Comparison of ENCODE assay signal across 13 cellular contexts in genomic region chr6:73085362-73085975, GRCh38.
A peak's percentile ranks its signal among the peaks of the same experiment; 100 is the strongest.
DNase-seq lines count a peak whose midpoint lies in the region; ATAC-seq and TF ChIP-seq lines count a peak whose summit lies in the region.
"Had no signal": no experiment of that assay in that cellular context is flagged by ENCODE, and none has a peak within 500 bp of the region (broad histone marks: within the 10 kb centered on the region; RNA-seq: fewer than 3 reads in every experiment).

No MANE protein-coding gene starts in this region.

- no peak overlapping the region for H3K27ac ChIP-seq in osteoblast (ENCODE audit: low read depth, low read length)
- H3K27ac ChIP-seq: KMS-11, RWPE1, upper lobe of left lung had no signal

- no peaks in the 10 kb centered on the region for H3K79me2 ChIP-seq in osteoblast (ENCODE audit: insufficient read depth, low read length)

- peak overlapping the region; percentile 62 for H2AFZ ChIP-seq in osteoblast (ENCODE audit: low read length)

- no peaks in the 10 kb centered on the region for H3K27me3 ChIP-seq in osteoblast (ENCODE audit: insufficient read depth, low read length)
- H3K27me3 ChIP-seq: upper lobe of left lung had no signal

- ATAC-seq in GM18909 (IDR thresholded peaks at IDR 0.05; ENCODE audit: poor library complexity, unreplicated experiment) = peak; percentile 54
- ATAC-seq in HG02759 (IDR thresholded peaks at IDR 0.05; ENCODE audit: unreplicated experiment) = peak; percentile 73
- peak; percentile 66 for ATAC-seq in SK-N-SH treated with all-trans-retinoic acid at 6 μM for 48 hours
- ATAC-seq in GM19452 (IDR thresholded peaks at IDR 0.05; ENCODE audit: unreplicated experiment) = no peak

- DNase-seq in osteoblast (ENCODE audit: insufficient read length, low spot score, missing footprints) (no peak), SIG-M5 (lab: John Stamatoyannopoulos, UW) (no peak), NOMO-1 treated with dmso at 0.1 percent for 144 hours (lab: John Stamatoyannopoulos, UW; ENCODE audit: unreplicated experiment) (no peak), activated gamma-delta T cell treated with Interleukin-2 at 50 U/mL for 16 hours (no peak)
- DNase-seq: aorta, hypothalamus, upper lobe of left lung had no signal

- no peak overlapping the region for H3K4me3 ChIP-seq in osteoblast (ENCODE audit: insufficient read depth, low read length)
- H3K4me3 ChIP-seq: upper lobe of left lung had no signal

- H3K4me1 ChIP-seq in osteoblast (ENCODE audit: insufficient read depth, low read length) = no peaks in the 10 kb centered on the region
- H3K4me1 ChIP-seq: upper lobe of left lung had no signal

- H3K9me3 ChIP-seq in osteoblast (ENCODE audit: low read depth, low read length) = no peaks in the 10 kb centered on the region
- H3K9me3 ChIP-seq: upper lobe of left lung had no signal

- H3K36me3 ChIP-seq in osteoblast (ENCODE audit: insufficient read depth, low read length) = no peaks in the 10 kb centered on the region
- H3K36me3 ChIP-seq: upper lobe of left lung had no signal

- H4K20me1 ChIP-seq in osteoblast (ENCODE audit: insufficient read depth, low read length) = no peaks in the 10 kb centered on the region

- no peak overlapping the region for H3K4me2 ChIP-seq in osteoblast (ENCODE audit: insufficient read depth, low read length)
- H3K4me2 ChIP-seq: KMS-11 had no signal

- TF ChIP-seq CTCF in osteoblast (IDR thresholded peaks at IDR 0.05; ENCODE audit: extremely low read depth, low read depth, low read length) = no peak

TF ChIP-seq in SK-N-SH treated with all-trans-retinoic acid at 6 μM for 48 hours, 23 proteins besides CTCF, POLR2A, EP300 and RAD21:
- TF ChIP-seq OSR1 (CRISPR knock-in tag; IDR thresholded peaks at IDR 0.05) (no peak), CSDC2 (CRISPR knock-in tag; IDR thresholded peaks at IDR 0.05) (no peak), RARB (CRISPR knock-in tag; IDR thresholded peaks at IDR 0.05) (no peak), TOX (CRISPR knock-in tag; IDR thresholded peaks at IDR 0.05; ENCODE audit: borderline replicate concordance) (no peak), ARNTL (CRISPR knock-in tag; IDR thresholded peaks at IDR 0.05; ENCODE audit: borderline replicate concordance, low read depth) (no peak), SNAI2 (CRISPR knock-in tag; IDR thresholded peaks at IDR 0.05) (no peak), PPARA (CRISPR knock-in tag; IDR thresholded peaks at IDR 0.05; ENCODE audit: borderline replicate concordance) (no peak), ESRRG (CRISPR knock-in tag; IDR thresholded peaks at IDR 0.05) (no peak)
- TF ChIP-seq, protein P1, sequence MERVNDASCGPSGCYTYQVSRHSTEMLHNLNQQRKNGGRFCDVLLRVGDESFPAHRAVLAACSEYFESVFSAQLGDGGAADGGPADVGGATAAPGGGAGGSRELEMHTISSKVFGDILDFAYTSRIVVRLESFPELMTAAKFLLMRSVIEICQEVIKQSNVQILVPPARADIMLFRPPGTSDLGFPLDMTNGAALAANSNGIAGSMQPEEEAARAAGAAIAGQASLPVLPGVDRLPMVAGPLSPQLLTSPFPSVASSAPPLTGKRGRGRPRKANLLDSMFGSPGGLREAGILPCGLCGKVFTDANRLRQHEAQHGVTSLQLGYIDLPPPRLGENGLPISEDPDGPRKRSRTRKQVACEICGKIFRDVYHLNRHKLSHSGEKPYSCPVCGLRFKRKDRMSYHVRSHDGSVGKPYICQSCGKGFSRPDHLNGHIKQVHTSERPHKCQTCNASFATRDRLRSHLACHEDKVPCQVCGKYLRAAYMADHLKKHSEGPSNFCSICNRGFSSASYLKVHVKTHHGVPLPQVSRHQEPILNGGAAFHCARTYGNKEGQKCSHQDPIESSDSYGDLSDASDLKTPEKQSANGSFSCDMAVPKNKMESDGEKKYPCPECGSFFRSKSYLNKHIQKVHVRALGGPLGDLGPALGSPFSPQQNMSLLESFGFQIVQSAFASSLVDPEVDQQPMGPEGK (CRISPR knock-in tag; IDR thresholded peaks at IDR 0.05; ENCODE audit: borderline replicate concordance) = no peak
- TF ChIP-seq, protein P2, sequence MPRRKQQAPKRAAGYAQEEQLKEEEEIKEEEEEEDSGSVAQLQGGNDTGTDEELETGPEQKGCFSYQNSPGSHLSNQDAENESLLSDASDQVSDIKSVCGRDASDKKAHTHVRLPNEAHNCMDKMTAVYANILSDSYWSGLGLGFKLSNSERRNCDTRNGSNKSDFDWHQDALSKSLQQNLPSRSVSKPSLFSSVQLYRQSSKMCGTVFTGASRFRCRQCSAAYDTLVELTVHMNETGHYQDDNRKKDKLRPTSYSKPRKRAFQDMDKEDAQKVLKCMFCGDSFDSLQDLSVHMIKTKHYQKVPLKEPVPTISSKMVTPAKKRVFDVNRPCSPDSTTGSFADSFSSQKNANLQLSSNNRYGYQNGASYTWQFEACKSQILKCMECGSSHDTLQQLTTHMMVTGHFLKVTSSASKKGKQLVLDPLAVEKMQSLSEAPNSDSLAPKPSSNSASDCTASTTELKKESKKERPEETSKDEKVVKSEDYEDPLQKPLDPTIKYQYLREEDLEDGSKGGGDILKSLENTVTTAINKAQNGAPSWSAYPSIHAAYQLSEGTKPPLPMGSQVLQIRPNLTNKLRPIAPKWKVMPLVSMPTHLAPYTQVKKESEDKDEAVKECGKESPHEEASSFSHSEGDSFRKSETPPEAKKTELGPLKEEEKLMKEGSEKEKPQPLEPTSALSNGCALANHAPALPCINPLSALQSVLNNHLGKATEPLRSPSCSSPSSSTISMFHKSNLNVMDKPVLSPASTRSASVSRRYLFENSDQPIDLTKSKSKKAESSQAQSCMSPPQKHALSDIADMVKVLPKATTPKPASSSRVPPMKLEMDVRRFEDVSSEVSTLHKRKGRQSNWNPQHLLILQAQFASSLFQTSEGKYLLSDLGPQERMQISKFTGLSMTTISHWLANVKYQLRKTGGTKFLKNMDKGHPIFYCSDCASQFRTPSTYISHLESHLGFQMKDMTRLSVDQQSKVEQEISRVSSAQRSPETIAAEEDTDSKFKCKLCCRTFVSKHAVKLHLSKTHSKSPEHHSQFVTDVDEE (CRISPR knock-in tag; IDR thresholded peaks at IDR 0.05) = no peak
- TF ChIP-seq, protein P3, sequence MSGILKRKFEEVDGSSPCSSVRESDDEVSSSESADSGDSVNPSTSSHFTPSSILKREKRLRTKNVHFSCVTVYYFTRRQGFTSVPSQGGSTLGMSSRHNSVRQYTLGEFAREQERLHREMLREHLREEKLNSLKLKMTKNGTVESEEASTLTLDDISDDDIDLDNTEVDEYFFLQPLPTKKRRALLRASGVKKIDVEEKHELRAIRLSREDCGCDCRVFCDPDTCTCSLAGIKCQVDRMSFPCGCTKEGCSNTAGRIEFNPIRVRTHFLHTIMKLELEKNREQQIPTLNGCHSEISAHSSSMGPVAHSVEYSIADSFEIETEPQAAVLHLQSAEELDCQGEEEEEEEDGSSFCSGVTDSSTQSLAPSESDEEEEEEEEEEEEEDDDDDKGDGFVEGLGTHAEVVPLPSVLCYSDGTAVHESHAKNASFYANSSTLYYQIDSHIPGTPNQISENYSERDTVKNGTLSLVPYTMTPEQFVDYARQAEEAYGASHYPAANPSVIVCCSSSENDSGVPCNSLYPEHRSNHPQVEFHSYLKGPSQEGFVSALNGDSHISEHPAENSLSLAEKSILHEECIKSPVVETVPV (CRISPR knock-in tag; IDR thresholded peaks at IDR 0.05) = no peak
